Comparison of ENCODE assay signal across 19 cellular contexts in genomic region chr1:217153361-217153760, GRCh38.
"Had no signal": no experiment of that assay in that cellular context is flagged by ENCODE, and none has a peak within 500 bp of the region (broad histone marks: within the 10 kb centered on the region; RNA-seq: fewer than 3 reads in every experiment).

No MANE protein-coding gene starts in this region.

- ATAC-seq: left colon; natural killer cell treated with Interleukin-12 subunit alpha and Interleukin-12 subunit beta and Interleukin-15 and Interleukin-18, amount 100 ng/mL, for 72 hours; sciatic nerve had no signal

- H2AFZ ChIP-seq: hepatocyte, neural progenitor cell, parathyroid adenoma had no signal

- H3K9me3 ChIP-seq: prostate gland had no signal

- H3K4me1 ChIP-seq: esophagus squamous epithelium, neural progenitor cell, parathyroid adenoma, prostate gland, stomach had no signal

- H3K9ac ChIP-seq: neural progenitor cell, parathyroid adenoma had no signal

- H3K79me2 ChIP-seq: hepatocyte, parathyroid adenoma had no signal

- H3K4me3 ChIP-seq: esophagus squamous epithelium, hepatocyte, neural progenitor cell, prostate gland, stomach had no signal

- H3K4me2 ChIP-seq: hepatocyte, neural progenitor cell had no signal

- H3K27ac ChIP-seq: esophagus squamous epithelium, hepatocyte, neural progenitor cell, parathyroid adenoma, prostate gland, stomach had no signal

- H3K36me3 ChIP-seq: esophagus squamous epithelium, neural progenitor cell, prostate gland, stomach had no signal

- H3K27me3 ChIP-seq: esophagus squamous epithelium, hepatocyte, neural progenitor cell, stomach had no signal

- DNase-seq: effector memory CD4-positive, alpha-beta T cell; esophagus squamous epithelium; foreskin fibroblast; kidney; left colon; nucleus accumbens; retina; small intestine; stimulated activated CD4-positive, alpha-beta T cell treated with anti-CD3 and anti-CD28 coated beads, Interleukin-12 subunit alpha, Interleukin-12 subunit beta, amount 100 ng/mL, for 4 hours; stimulated activated naive CD4-positive, alpha-beta T cell; stomach; substantia nigra; trophoblast cell had no signal
